In genomic region chr13:64985075-64985474, GRCh38 we compare ENCODE assay signal across 29 cellular contexts.
"Had no signal": no experiment of that assay in that cellular context is flagged by ENCODE, and none has a peak within 500 bp of the region (broad histone marks: within the 10 kb centered on the region; RNA-seq: fewer than 3 reads in every experiment).

No MANE protein-coding gene starts in this region.

- H3K4me1 Mint-ChIP-seq: stimulated activated effector memory CD8-positive, alpha-beta T cell treated with anti-CD3 and anti-CD28 coated beads, Interleukin-12 subunit alpha, Interleukin-12 subunit beta, amount 100 ng/mL, for 72 hours; stimulated activated memory B cell treated with anti-CD40 and anti-IgM and Interleukin-4, amounts not matched to agents 10 μg/mL and 1 μg/mL and 100 μg/mL, for 72 hours; stimulated activated naive B cell treated with anti-CD40 and anti-IgM and Interleukin-4, amounts not matched to agents 10 μg/mL and 1 μg/mL and 100 μg/mL, for 72 hours; stimulated activated naive CD8-positive, alpha-beta T cell treated with anti-CD3 and anti-CD28 coated beads, Interleukin-15, amount 100 ng/mL, for 72 hours had no signal

- ATAC-seq: stimulated activated effector memory CD8-positive, alpha-beta T cell treated with anti-CD3 and anti-CD28 coated beads, Interleukin-12 subunit alpha, Interleukin-12 subunit beta, amount 100 ng/mL, for 72 hours; stimulated activated memory B cell treated with anti-CD40 and anti-IgM and Interleukin-4, amounts not matched to agents 10 μg/mL and 1 μg/mL and 100 μg/mL, for 72 hours; stimulated activated naive B cell treated with anti-CD40 and anti-IgM and Interleukin-4, amounts not matched to agents 10 μg/mL and 1 μg/mL and 100 μg/mL, for 72 hours; stimulated activated naive CD8-positive, alpha-beta T cell treated with anti-CD3 and anti-CD28 coated beads, Interleukin-15, amount 100 ng/mL, for 72 hours; stimulated activated naive CD8-positive, alpha-beta T cell treated with anti-CD3 and anti-CD28 coated beads, Interleukin-15, Interleukin-2, amounts not matched to agents 100 U/mL and 50 U/mL, for 24 hours; upper lobe of right lung had no signal

- H3K36me3 ChIP-seq: stomach, suprapubic skin, thoracic aorta, thyroid gland, tibial artery, tibial nerve, transverse colon, upper lobe of left lung, upper lobe of right lung, uterus, vagina had no signal

- H3K9me3 ChIP-seq: stomach, suprapubic skin, testis, thoracic aorta, thyroid gland, tibial artery, transverse colon, upper lobe of right lung, uterus, vagina had no signal

- DNase-seq: stimulated activated CD4-positive, alpha-beta T cell treated with anti-CD3 and anti-CD28 coated beads, Interleukin-2, amount 100 ng/mL, for 48 hours; stimulated activated CD4-positive, alpha-beta T cell treated with anti-CD3 and anti-CD28 coated beads, Interleukin-4, amount 100 ng/mL, for 1 hour; stimulated activated CD4-positive, alpha-beta T cell treated with anti-CD3 and anti-CD28 coated beads, Interleukin-4, amount 100 ng/mL, for 24 hours; stimulated activated CD4-positive, alpha-beta T cell treated with anti-CD3 and anti-CD28 coated beads, Interleukin-4, amount 100 ng/mL, for 4 hours; stimulated activated CD8-positive, alpha-beta memory T cell treated with anti-CD3 and anti-CD28 coated beads, Interleukin-4, amount 100 ng/mL, for 48 hours; stimulated activated naive B cell treated with anti-CD40 and anti-IgM and Interleukin-4, amounts not matched to agents 10 μg/mL and 1 μg/mL and 100 μg/mL, for 72 hours; stimulated activated naive CD4-positive, alpha-beta T cell; stimulated activated naive CD4-positive, alpha-beta T cell treated with Interleukin-2 at 50 U/mL for 16 hours; stimulated activated naive CD8-positive, alpha-beta T cell treated with anti-CD3 and anti-CD28 coated beads, Interleukin-15, amount 100 ng/mL, for 72 hours; stimulated activated naive CD8-positive, alpha-beta T cell treated with anti-CD3 and anti-CD28 coated beads, Interleukin-15, Interleukin-2, amounts not matched to agents 100 U/mL and 50 U/mL, for 24 hours; stomach; substantia nigra; testis; thyroid gland; tibial artery; transverse colon; trophoblast cell; upper lobe of left lung; upper lobe of right lung; uterus had no signal

- H3K27ac ChIP-seq: stomach, suprapubic skin, testis, thoracic aorta, thyroid gland, tibial artery, tibial nerve, transverse colon, upper lobe of left lung, upper lobe of right lung, uterus, vagina had no signal

- H3K36me3 Mint-ChIP-seq: stimulated activated effector memory CD8-positive, alpha-beta T cell treated with anti-CD3 and anti-CD28 coated beads, Interleukin-12 subunit alpha, Interleukin-12 subunit beta, amount 100 ng/mL, for 72 hours; stimulated activated memory B cell treated with anti-CD40 and anti-IgM and Interleukin-4, amounts not matched to agents 10 μg/mL and 1 μg/mL and 100 μg/mL, for 72 hours; stimulated activated naive B cell treated with anti-CD40 and anti-IgM and Interleukin-4, amounts not matched to agents 10 μg/mL and 1 μg/mL and 100 μg/mL, for 72 hours; type B pancreatic cell had no signal

- FAIRE-seq: urothelium cell line had no signal

- H3K27me3 Mint-ChIP-seq: stimulated activated memory B cell treated with anti-CD40 and anti-IgM and Interleukin-4, amounts not matched to agents 10 μg/mL and 1 μg/mL and 100 μg/mL, for 72 hours; stimulated activated naive B cell treated with anti-CD40 and anti-IgM and Interleukin-4, amounts not matched to agents 10 μg/mL and 1 μg/mL and 100 μg/mL, for 72 hours; stimulated activated naive CD8-positive, alpha-beta T cell treated with anti-CD3 and anti-CD28 coated beads, Interleukin-15, amount 100 ng/mL, for 72 hours; stimulated activated naive CD8-positive, alpha-beta T cell treated with anti-CD3 and anti-CD28 coated beads, Interleukin-15, Interleukin-2, amounts not matched to agents 100 ng/mL and 50 ng/mL, for 24 hours; type B pancreatic cell had no signal

- H3K4me3 ChIP-seq: stomach, suprapubic skin, testis, thoracic aorta, thyroid gland, tibial artery, tibial nerve, transverse colon, upper lobe of left lung, upper lobe of right lung, uterus, vagina had no signal

- H3K4me1 ChIP-seq: stomach, suprapubic skin, testis, thyroid gland, tibial artery, tibial nerve, transverse colon, upper lobe of left lung, upper lobe of right lung, uterus, vagina had no signal

- H3K4me3 Mint-ChIP-seq: stimulated activated effector memory CD8-positive, alpha-beta T cell treated with anti-CD3 and anti-CD28 coated beads, Interleukin-12 subunit alpha, Interleukin-12 subunit beta, amount 100 ng/mL, for 72 hours; stimulated activated memory B cell treated with anti-CD40 and anti-IgM and Interleukin-4, amounts not matched to agents 10 μg/mL and 1 μg/mL and 100 μg/mL, for 72 hours; stimulated activated naive B cell treated with anti-CD40 and anti-IgM and Interleukin-4, amounts not matched to agents 10 μg/mL and 1 μg/mL and 100 μg/mL, for 72 hours; stimulated activated naive CD8-positive, alpha-beta T cell treated with anti-CD3 and anti-CD28 coated beads, Interleukin-15, amount 100 ng/mL, for 72 hours; stimulated activated naive CD8-positive, alpha-beta T cell treated with anti-CD3 and anti-CD28 coated beads, Interleukin-15, Interleukin-2, amounts not matched to agents 100 ng/mL and 50 ng/mL, for 24 hours; type B pancreatic cell had no signal

- H3K27ac Mint-ChIP-seq: stimulated activated effector memory CD8-positive, alpha-beta T cell treated with anti-CD3 and anti-CD28 coated beads, Interleukin-12 subunit alpha, Interleukin-12 subunit beta, amount 100 ng/mL, for 72 hours; stimulated activated memory B cell treated with anti-CD40 and anti-IgM and Interleukin-4, amounts not matched to agents 10 μg/mL and 1 μg/mL and 100 μg/mL, for 72 hours; stimulated activated naive B cell treated with anti-CD40 and anti-IgM and Interleukin-4, amounts not matched to agents 10 μg/mL and 1 μg/mL and 100 μg/mL, for 72 hours; stimulated activated naive CD8-positive, alpha-beta T cell treated with anti-CD3 and anti-CD28 coated beads, Interleukin-15, amount 100 ng/mL, for 72 hours; stimulated activated naive CD8-positive, alpha-beta T cell treated with anti-CD3 and anti-CD28 coated beads, Interleukin-15, Interleukin-2, amounts not matched to agents 100 ng/mL and 50 ng/mL, for 24 hours; type B pancreatic cell had no signal

- H3K27me3 ChIP-seq: stomach, suprapubic skin, testis, thyroid gland, tibial artery, tibial nerve, transverse colon, upper lobe of left lung, upper lobe of right lung, uterus, vagina had no signal
